15 cellular contexts compared by ENCODE assay signal in the genomic region with DNA sequence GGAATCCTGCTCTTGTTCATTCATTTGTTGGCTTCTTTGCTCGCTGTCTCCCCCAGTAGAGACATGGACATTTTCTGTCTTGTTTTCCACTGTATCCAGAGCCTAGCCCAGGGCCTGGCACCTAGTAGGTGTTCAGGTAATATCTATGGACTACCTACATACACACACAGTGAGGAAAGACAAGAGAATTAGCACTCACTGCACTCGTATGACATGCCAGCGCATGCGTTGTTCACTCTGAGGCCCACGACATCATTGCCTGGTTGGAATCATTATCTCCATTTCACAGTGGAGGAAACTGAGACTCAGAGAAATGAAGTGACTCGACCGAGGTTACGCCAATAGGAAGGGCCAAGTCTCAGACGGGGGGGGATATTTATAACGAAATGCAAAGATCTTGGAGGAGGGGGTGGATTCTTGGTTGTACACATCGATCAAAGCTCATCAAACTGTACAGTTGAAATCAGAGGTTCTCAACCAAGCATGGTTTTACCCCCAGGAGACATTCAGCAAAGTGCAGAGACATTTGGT.
A peak's percentile ranks its signal among the peaks of the same experiment; 100 is the strongest.
DNase-seq lines count a peak whose midpoint lies in the region; ATAC-seq and TF ChIP-seq lines count a peak whose summit lies in the region.
"Had no signal": no experiment of that assay in that cellular context is flagged by ENCODE, and none has a peak within 500 bp of the region (broad histone marks: within the 10 kb centered on the region; RNA-seq: fewer than 3 reads in every experiment).

No MANE protein-coding gene starts in this region.

- H3K36me3 Mint-ChIP-seq in natural killer cell treated with Interleukin-12 subunit alpha and Interleukin-12 subunit beta and Interleukin-15 and Interleukin-18, amount 100 ng/mL, for 72 hours: peaks cover 6% of the 10 kb centered on the region
- H3K36me3 Mint-ChIP-seq in natural killer cell: no peaks in the 10 kb centered on the region
- H3K36me3 Mint-ChIP-seq in CD4-positive, alpha-beta memory T cell: no peaks in the 10 kb centered on the region

- intact Hi-C loops in natural killer cell (cut with micrococcal nuclease): no loop called here
- intact Hi-C loops in CD4-positive, alpha-beta memory T cell (cut with micrococcal nuclease): no loop called here

- H3K23ac ChIP-seq in neuronal stem cell (ENCODE audit: low read depth, low read length, poor library complexity): peak overlapping the region; percentile 81

- H2AK5ac ChIP-seq in neuronal stem cell (ENCODE audit: low read depth, low read length): no peak overlapping the region

- H4K20me1 ChIP-seq in hepatocyte (ENCODE audit: insufficient read depth, poor library complexity, severe bottlenecking): no peaks in the 10 kb centered on the region

- H2AFZ ChIP-seq in hepatocyte (no peak overlapping the region), neuronal stem cell (ENCODE audit: low read length) (no peak overlapping the region)

- no peak overlapping the region for H2BK12ac ChIP-seq in neuronal stem cell (ENCODE audit: low read length)

- no peak overlapping the region for H4K91ac ChIP-seq in neuronal stem cell (ENCODE audit: low read depth, low read length, poor library complexity)

- no peaks in the 10 kb centered on the region for H3K9me2 ChIP-seq in hepatocyte (replicated peaks; ENCODE audit: insufficient read depth)

- peak overlapping the region; percentile 81 for H3K18ac ChIP-seq in neuronal stem cell (ENCODE audit: low read length)

- no peak overlapping the region for H3K4me3 Mint-ChIP-seq in natural killer cell treated with Interleukin-12 subunit alpha and Interleukin-12 subunit beta and Interleukin-15 and Interleukin-18, amount 100 ng/mL, for 72 hours
- no peak overlapping the region for H3K4me3 Mint-ChIP-seq in natural killer cell
- no peak overlapping the region for H3K4me3 Mint-ChIP-seq in CD4-positive, alpha-beta memory T cell
- H3K4me3 Mint-ChIP-seq: CD14-positive monocyte had no signal

- no peaks in the 10 kb centered on the region for H3K79me1 ChIP-seq in neuronal stem cell (ENCODE audit: low read depth, low read length)

- H3K4me3 ChIP-seq in hepatocyte (no peak overlapping the region), neuronal stem cell (ENCODE audit: low read length in 2 of 2) (no peak overlapping the region)
- H3K4me3 ChIP-seq in CD4-positive, alpha-beta memory T cell (ENCODE audit: low read length in 2 of 2): no peak overlapping the region
- H3K4me3 ChIP-seq: MG63 had no signal

- peaks cover 3% of the 10 kb centered on the region for H3K9me3 Mint-ChIP-seq in natural killer cell treated with Interleukin-12 subunit alpha and Interleukin-12 subunit beta and Interleukin-15 and Interleukin-18, amount 100 ng/mL, for 72 hours
- H3K9me3 Mint-ChIP-seq in natural killer cell: peaks cover 2 to 3% of the 10 kb centered on the region in 2 donors
- peaks cover 0 to 3% (median 0%) of the 10 kb centered on the region in 8 donors for H3K9me3 Mint-ChIP-seq in CD4-positive, alpha-beta memory T cell

- peak overlapping the region; percentile 94 for H3K14ac ChIP-seq in neuronal stem cell (ENCODE audit: low read length)

- H3K36me3 ChIP-seq in hepatocyte (replicated peaks; ENCODE audit: insufficient read depth, low read depth): no peaks in the 10 kb centered on the region
- no peaks in the 10 kb centered on the region for H3K36me3 ChIP-seq in neuronal stem cell (replicated peaks in 1 of 2; ENCODE audit: control insufficient read depth in 2 of 2, insufficient read depth in 2 of 2, low read length in 2 of 2)
- H3K36me3 ChIP-seq in CD4-positive, alpha-beta memory T cell (ENCODE audit: insufficient read depth, low read length): no peaks in the 10 kb centered on the region
- H3K36me3 ChIP-seq: MG63 had no signal

- peak overlapping the region; percentile 88 for H2BK15ac ChIP-seq in neuronal stem cell (ENCODE audit: low read length)

- ATAC-seq in natural killer cell treated with Interleukin-12 subunit alpha and Interleukin-12 subunit beta and Interleukin-15 and Interleukin-18, amount 100 ng/mL, for 72 hours: no peak
- ATAC-seq in natural killer cell (no peak), HG02759 (IDR thresholded peaks at IDR 0.05; ENCODE audit: unreplicated experiment) (no peak)
- ATAC-seq: Panc1 had no signal

- H3K27me3 ChIP-seq in hepatocyte: no peaks in the 10 kb centered on the region
- no peaks in the 10 kb centered on the region for H3K27me3 ChIP-seq in neuronal stem cell (ENCODE audit: control insufficient read depth in 3 of 3, insufficient read depth in 3 of 3, low read depth in 1 of 3, low read length in 3 of 3)
- H3K27me3 ChIP-seq in CD4-positive, alpha-beta memory T cell (ENCODE audit: insufficient read depth, low read length): no peaks in the 10 kb centered on the region
- H3K27me3 ChIP-seq: MG63 had no signal

- H3K27ac ChIP-seq in hepatocyte (peak overlapping the region; percentile 86), neuronal stem cell (replicated peaks; ENCODE audit: low read length) (no peak overlapping the region)
- no peak overlapping the region for H3K27ac ChIP-seq in CD4-positive, alpha-beta memory T cell (ENCODE audit: low read depth, low read length)

- no peak overlapping the region for H3K4ac ChIP-seq in neuronal stem cell (ENCODE audit: low read length)

- peak overlapping the region; percentile 31 for H4K8ac ChIP-seq in neuronal stem cell (ENCODE audit: low read depth, low read length)

- H3K9me3 ChIP-seq in hepatocyte (ENCODE audit: low read depth): no peaks in the 10 kb centered on the region
- no peaks in the 10 kb centered on the region for H3K9me3 ChIP-seq in neuronal stem cell (replicated peaks in 1 of 2; ENCODE audit: control insufficient read depth in 2 of 2, insufficient read depth in 1 of 2, low read depth in 1 of 2, low read length in 2 of 2)
- no peaks in the 10 kb centered on the region for H3K9me3 ChIP-seq in CD4-positive, alpha-beta memory T cell (ENCODE audit: control insufficient read depth in 1 of 2, low read length in 2 of 2)
- H3K9me3 ChIP-seq: Caco-2, MG63 had no signal

- H3K4me1 Mint-ChIP-seq in natural killer cell treated with Interleukin-12 subunit alpha and Interleukin-12 subunit beta and Interleukin-15 and Interleukin-18, amount 100 ng/mL, for 72 hours (ENCODE audit: low read depth in 2 of 2): peaks cover 36 to 44% of the 10 kb centered on the region in 2 donors
- peaks cover 17 to 31% of the 10 kb centered on the region in 2 donors for H3K4me1 Mint-ChIP-seq in natural killer cell
- peaks cover 9 to 21% (median 15%) of the 10 kb centered on the region in 4 donors for H3K4me1 Mint-ChIP-seq in CD4-positive, alpha-beta memory T cell

- peak overlapping the region; percentile 47 for H2BK5ac ChIP-seq in neuronal stem cell (ENCODE audit: low read length)

- POLR2A ChIA-PET in CD4-positive, alpha-beta memory T cell (lab: Charles Lee; ENCODE audit: partially characterized antibody): no interaction called here

- H3K4me1 ChIP-seq in hepatocyte (ENCODE audit: insufficient read depth) (peaks cover 21% of the 10 kb centered on the region), neuronal stem cell (ENCODE audit: control insufficient read depth in 2 of 2, insufficient read depth in 1 of 2, low read depth in 1 of 2, low read length in 2 of 2) (peaks cover 0 to 3% of the 10 kb centered on the region in 2 donors)
- peaks cover 13% of the 10 kb centered on the region for H3K4me1 ChIP-seq in CD4-positive, alpha-beta memory T cell (ENCODE audit: insufficient read depth, low read length)

- H3K4me2 ChIP-seq in hepatocyte (peak overlapping the region; percentile 18), neuronal stem cell (ENCODE audit: insufficient read depth, low read length, poor library complexity, severe bottlenecking) (no peak overlapping the region)

- H3K79me2 ChIP-seq in hepatocyte: no peaks in the 10 kb centered on the region

- WGBS in hepatocyte (ENCODE audit: low lambda C conversion rate, missing lambda C conversion rate): 93% methylated on average over 11 of the region's 11 CpGs
- no CpG with 5 or more reads among the region's 11 CpGs for WGBS in neuronal stem cell (ENCODE audit: extremely low coverage in 2 of 2, insufficient read length in 2 of 2, insufficient replicate concordance in 1 of 2), 2 donors

- no peak overlapping the region for H2BK120ac ChIP-seq in neuronal stem cell (ENCODE audit: low read depth, low read length)

- no peak overlapping the region for H3K9ac ChIP-seq in neuronal stem cell (ENCODE audit: low read depth, low read length, poor library complexity)

- H3K27ac Mint-ChIP-seq in natural killer cell treated with Interleukin-12 subunit alpha and Interleukin-12 subunit beta and Interleukin-15 and Interleukin-18, amount 100 ng/mL, for 72 hours: peak overlapping the region; percentile 20 to 45
- H3K27ac Mint-ChIP-seq in natural killer cell: no peak overlapping the region
- H3K27ac Mint-ChIP-seq in CD4-positive, alpha-beta memory T cell: peak overlapping the region in 1 of 7 donors; percentile 54

- H3K27me3 Mint-ChIP-seq in natural killer cell treated with Interleukin-12 subunit alpha and Interleukin-12 subunit beta and Interleukin-15 and Interleukin-18, amount 100 ng/mL, for 72 hours: peaks cover 24 to 33% of the 10 kb centered on the region in 2 donors
- H3K27me3 Mint-ChIP-seq in natural killer cell (ENCODE audit: low read depth in 2 of 2): peaks cover 35 to 56% of the 10 kb centered on the region in 2 donors
- no peaks in the 10 kb centered on the region for H3K27me3 Mint-ChIP-seq in CD4-positive, alpha-beta memory T cell

- CTCF ChIA-PET in CD4-positive, alpha-beta memory T cell (lab: Charles Lee; ENCODE audit: partially characterized antibody): interaction anchor here (0.6 to 1.1 kb wide), 2 partner anchors 10 to 219 kb away, joined by 3 read pairs; no protein-coding TSS in a partner anchor

- TF ChIP-seq CTCF in natural killer cell (IDR thresholded peaks at IDR 0.05) (no peak), hepatocyte (IDR thresholded peaks at IDR 0.05; ENCODE audit: poor library complexity) (no peak)

- DNase-seq in natural killer cell treated with Interleukin-12 subunit alpha and Interleukin-12 subunit beta and Interleukin-15 and Interleukin-18, amount 100 ng/mL, for 72 hours (ENCODE audit: low spot score): no peak
- no peak for DNase-seq in natural killer cell
- DNase-seq in hepatocyte (ENCODE audit: low spot score): no peak
- no peak for DNase-seq in neuronal stem cell (ENCODE audit: low spot score)
- DNase-seq in CD4-positive, alpha-beta memory T cell: no peak
- DNase-seq in activated CD8-positive, alpha-beta memory T cell treated with anti-CD3 and anti-CD28 coated beads for 24 hours: no peak
- no peak for DNase-seq in DMS79 (lab: John Stamatoyannopoulos, UW)
- DNase-seq: MG63, NCI-H2081 treated with DMSO at 0.1 percent for 48 hours, NCI-H226, NCI-H524 treated with DMSO at 0.1 percent for 48 hours had no signal

Comparison
In these comparisons a context has a peak if more than half of its experiments do, and no peak if none do; other contexts are left out.
1. H3K27ac Mint-ChIP-seq: peak in natural killer cell treated with Interleukin-12 subunit alpha and Interleukin-12 subunit beta and Interleukin-15 and Interleukin-18, amount 100 ng/mL, for 72 hours (2 of 2); none in natural killer cell (0 of 2).